Comparison of ENCODE assay signal across 24 cellular contexts in the genomic region with DNA sequence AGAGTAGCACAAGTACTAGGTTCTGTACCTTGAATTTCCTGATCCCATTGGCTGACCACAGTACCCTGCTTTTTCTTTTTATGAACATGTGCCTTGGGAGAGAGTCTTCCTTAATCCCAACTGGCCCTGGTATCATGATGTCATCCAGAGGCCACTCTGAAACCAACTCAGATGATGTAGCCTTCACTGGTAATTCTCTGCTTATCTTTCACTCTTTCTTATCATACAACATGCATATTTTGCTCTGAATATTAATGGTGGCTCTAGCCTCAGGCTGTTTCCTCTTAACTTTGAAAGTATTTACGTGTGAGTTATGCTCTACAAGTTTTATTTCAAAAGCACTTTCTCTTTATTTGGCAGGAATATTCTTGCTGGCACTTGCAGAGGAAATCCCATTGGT.
"Had no signal": no experiment of that assay in that cellular context is flagged by ENCODE, and none has a peak within 500 bp of the region (broad histone marks: within the 10 kb centered on the region; RNA-seq: fewer than 3 reads in every experiment).

No MANE protein-coding gene starts in this region.

- H3K27ac Mint-ChIP-seq: immature natural killer cell; nephron progenitor cell; stimulated activated naive B cell treated with anti-CD40 and anti-IgM and Interleukin-4, amounts not matched to agents 10 μg/mL and 1 μg/mL and 100 μg/mL, for 72 hours; stimulated activated naive CD8-positive, alpha-beta T cell treated with anti-CD3 and anti-CD28 coated beads, Interleukin-15, amount 100 ng/mL, for 72 hours had no signal

- H3K4me1 ChIP-seq: left ventricle myocardium inferior, psoas muscle, sigmoid colon, testis, tibial nerve had no signal

- H3K4me3 ChIP-seq: dorsolateral prefrontal cortex, esophagus muscularis mucosa, left ventricle myocardium inferior, lung, psoas muscle, sigmoid colon, skin epidermis, testis, tibial nerve had no signal

- ATAC-seq: left cardiac atrium; psoas muscle; stimulated activated naive B cell treated with anti-CD40 and anti-IgM and Interleukin-4, amounts not matched to agents 10 μg/mL and 1 μg/mL and 100 μg/mL, for 72 hours; stimulated activated naive CD8-positive, alpha-beta T cell treated with anti-CD3 and anti-CD28 coated beads, Interleukin-15, amount 100 ng/mL, for 72 hours had no signal

- DNase-seq: cortex of kidney; dorsolateral prefrontal cortex; effector memory CD4-positive, alpha-beta T cell; foreskin fibroblast; immature natural killer cell; kidney; left cardiac atrium; left ventricle myocardium inferior; mesenchymal stem cell; midbrain; nephron progenitor cell; psoas muscle; retina; sigmoid colon; stimulated activated CD4-positive, alpha-beta T cell treated with anti-CD3 and anti-CD28 coated beads, Interleukin-2, amount 100 ng/mL, for 24 hours; stimulated activated CD4-positive, alpha-beta T cell treated with anti-CD3 and anti-CD28 coated beads, Interleukin-4, amount 100 ng/mL, for 4 hours; stimulated activated naive B cell treated with anti-CD40 and anti-IgM and Interleukin-4, amounts not matched to agents 10 μg/mL and 1 μg/mL and 100 μg/mL, for 72 hours; stimulated activated naive CD8-positive, alpha-beta T cell treated with anti-CD3 and anti-CD28 coated beads, Interleukin-15, amount 100 ng/mL, for 72 hours; testis had no signal

- H3K4me3 Mint-ChIP-seq: immature natural killer cell; nephron progenitor cell; stimulated activated naive B cell treated with anti-CD40 and anti-IgM and Interleukin-4, amounts not matched to agents 10 μg/mL and 1 μg/mL and 100 μg/mL, for 72 hours; stimulated activated naive CD8-positive, alpha-beta T cell treated with anti-CD3 and anti-CD28 coated beads, Interleukin-15, amount 100 ng/mL, for 72 hours had no signal

- H3K36me3 Mint-ChIP-seq: stimulated activated naive B cell treated with anti-CD40 and anti-IgM and Interleukin-4, amounts not matched to agents 10 μg/mL and 1 μg/mL and 100 μg/mL, for 72 hours had no signal

- H3K4me1 Mint-ChIP-seq: immature natural killer cell; nephron progenitor cell; stimulated activated naive B cell treated with anti-CD40 and anti-IgM and Interleukin-4, amounts not matched to agents 10 μg/mL and 1 μg/mL and 100 μg/mL, for 72 hours; stimulated activated naive CD8-positive, alpha-beta T cell treated with anti-CD3 and anti-CD28 coated beads, Interleukin-15, amount 100 ng/mL, for 72 hours had no signal

- H3K27ac ChIP-seq: dorsolateral prefrontal cortex, esophagus muscularis mucosa, left ventricle myocardium inferior, psoas muscle, sigmoid colon, skin epidermis, testis, tibial nerve had no signal

- H3K36me3 ChIP-seq: esophagus muscularis mucosa, left ventricle myocardium inferior, sigmoid colon, tibial nerve had no signal

- H3K27me3 ChIP-seq: esophagus muscularis mucosa, sigmoid colon, testis, tibial nerve had no signal

- H3K9me3 ChIP-seq: psoas muscle, sigmoid colon, testis, tibial nerve had no signal

- H3K27me3 Mint-ChIP-seq: stimulated activated naive CD8-positive, alpha-beta T cell treated with anti-CD3 and anti-CD28 coated beads, Interleukin-15, amount 100 ng/mL, for 72 hours had no signal

- FAIRE-seq: endometrium, kidney had no signal
